In genomic region chr1:11357291-11357690, GRCh38 we compare ENCODE assay signal across 19 cellular contexts.
DNase-seq lines count a peak whose midpoint lies in the region; ATAC-seq and TF ChIP-seq lines count a peak whose summit lies in the region.
"Had no signal": no experiment of that assay in that cellular context is flagged by ENCODE, and none has a peak within 500 bp of the region (broad histone marks: within the 10 kb centered on the region; RNA-seq: fewer than 3 reads in every experiment).

No MANE protein-coding gene starts in this region.

- no peak overlapping the region for H2BK120ac ChIP-seq in neuronal stem cell (ENCODE audit: low read depth, low read length)

- H4K91ac ChIP-seq in neuronal stem cell (ENCODE audit: low read depth, low read length, poor library complexity): no peak overlapping the region

- no peak overlapping the region for H3K4me3 ChIP-seq in neuronal stem cell (ENCODE audit: low read length in 2 of 2)
- H3K4me3 ChIP-seq in MM.1S (ENCODE audit: low read length): no peak overlapping the region
- H3K4me3 ChIP-seq: SK-N-MC had no signal

- no peak overlapping the region for H2BK12ac ChIP-seq in neuronal stem cell (ENCODE audit: low read length)

- ATAC-seq in activated CD8-positive, alpha-beta memory T cell treated with anti-CD3 and anti-CD28 coated beads, Interleukin-2, amount 10 ng/mL, durations not matched to agents 7 days and 5 days: no peak
- no peak for ATAC-seq in activated CD8-positive, alpha-beta T cell treated with anti-CD3 and anti-CD28 coated beads for 36 hours
- ATAC-seq in HG02763 (IDR thresholded peaks at IDR 0.05; ENCODE audit: unreplicated experiment): no peak

- no peaks in the 10 kb centered on the region for H3K27me3 ChIP-seq in neuronal stem cell (ENCODE audit: control insufficient read depth in 3 of 3, insufficient read depth in 3 of 3, low read depth in 1 of 3, low read length in 3 of 3)
- H3K27me3 ChIP-seq in MM.1S (replicated peaks; ENCODE audit: insufficient read depth, low read length): peaks cover 82% of the 10 kb centered on the region

- H3K4me1 Mint-ChIP-seq in activated CD8-positive, alpha-beta memory T cell treated with anti-CD3 and anti-CD28 coated beads, Interleukin-2, amount 10 ng/mL, durations not matched to agents 7 days and 5 days: no peaks in the 10 kb centered on the region
- H3K4me1 Mint-ChIP-seq in glutamatergic neuron (ENCODE audit: low read depth, unreplicated experiment): peaks cover 42% of the 10 kb centered on the region
- peaks cover 11% of the 10 kb centered on the region for H3K4me1 Mint-ChIP-seq in activated CD8-positive, alpha-beta T cell treated with anti-CD3 and anti-CD28 coated beads for 36 hours (ENCODE audit: low read depth)

- H4K20me1 ChIP-seq in MM.1S (ENCODE audit: insufficient read depth, low read length): no peaks in the 10 kb centered on the region

- CTCF ChIA-PET in activated CD8-positive, alpha-beta memory T cell treated with anti-CD3 and anti-CD28 coated beads, Interleukin-2, amount 10 ng/mL, durations not matched to agents 7 days and 5 days (lab: Charles Lee): no interaction called here
- CTCF ChIA-PET in activated CD8-positive, alpha-beta T cell treated with anti-CD3 and anti-CD28 coated beads for 36 hours (lab: Charles Lee): interaction anchor here (1.5 kb wide), 1 partner anchor 20 kb away, joined by 3 read pairs; no protein-coding TSS in a partner anchor

- no peak overlapping the region for H2BK15ac ChIP-seq in neuronal stem cell (ENCODE audit: low read length)

- H3K4me3 Mint-ChIP-seq in activated CD8-positive, alpha-beta memory T cell treated with anti-CD3 and anti-CD28 coated beads, Interleukin-2, amount 10 ng/mL, durations not matched to agents 7 days and 5 days: no peak overlapping the region
- H3K4me3 Mint-ChIP-seq in glutamatergic neuron (ENCODE audit: unreplicated experiment): peak overlapping the region; percentile 53
- H3K4me3 Mint-ChIP-seq in activated CD8-positive, alpha-beta T cell treated with anti-CD3 and anti-CD28 coated beads for 36 hours: no peak overlapping the region
- H3K4me3 Mint-ChIP-seq: CD14-positive monocyte had no signal

- peak overlapping the region; percentile 30 for H3K27ac Mint-ChIP-seq in activated CD8-positive, alpha-beta memory T cell treated with anti-CD3 and anti-CD28 coated beads, Interleukin-2, amount 10 ng/mL, durations not matched to agents 7 days and 5 days
- no peak overlapping the region for H3K27ac Mint-ChIP-seq in glutamatergic neuron (ENCODE audit: unreplicated experiment)
- no peak overlapping the region for H3K27ac Mint-ChIP-seq in activated CD8-positive, alpha-beta T cell treated with anti-CD3 and anti-CD28 coated beads for 36 hours
- H3K27ac Mint-ChIP-seq: CD14-positive monocyte had no signal

- H3K4me1 ChIP-seq in neuronal stem cell (ENCODE audit: control insufficient read depth in 2 of 2, insufficient read depth in 1 of 2, low read depth in 1 of 2, low read length in 2 of 2) (peaks cover 24 to 53% of the 10 kb centered on the region in 2 donors), MM.1S (ENCODE audit: low read length) (0 out of 2 replicates have a peak, but pooled peaks cover 4% of the 10 kb centered on the region)

- no peaks in the 10 kb centered on the region for H3K9me3 ChIP-seq in neuronal stem cell (replicated peaks in 1 of 2; ENCODE audit: control insufficient read depth in 2 of 2, insufficient read depth in 1 of 2, low read depth in 1 of 2, low read length in 2 of 2)
- no peaks in the 10 kb centered on the region for H3K9me3 ChIP-seq in MM.1S (replicated peaks; ENCODE audit: insufficient read depth, low read length)
- H3K9me3 ChIP-seq: Caco-2 had no signal

- peaks cover 31% of the 10 kb centered on the region for H3K27me3 Mint-ChIP-seq in activated CD8-positive, alpha-beta memory T cell treated with anti-CD3 and anti-CD28 coated beads, Interleukin-2, amount 10 ng/mL, durations not matched to agents 7 days and 5 days
- H3K27me3 Mint-ChIP-seq in glutamatergic neuron (ENCODE audit: unreplicated experiment): peaks cover 15% of the 10 kb centered on the region
- peaks cover 8% of the 10 kb centered on the region for H3K27me3 Mint-ChIP-seq in activated CD8-positive, alpha-beta T cell treated with anti-CD3 and anti-CD28 coated beads for 36 hours

- H2BK5ac ChIP-seq in neuronal stem cell (ENCODE audit: low read length): peak overlapping the region; percentile 62

- no peak overlapping the region for H3K4me2 ChIP-seq in neuronal stem cell (ENCODE audit: insufficient read depth, low read length, poor library complexity, severe bottlenecking)
- H3K4me2 ChIP-seq in MM.1S (ENCODE audit: low read depth, low read length): no peak overlapping the region

- H2AK5ac ChIP-seq in neuronal stem cell (ENCODE audit: low read depth, low read length): no peak overlapping the region

- no peak overlapping the region for H3K4ac ChIP-seq in neuronal stem cell (ENCODE audit: low read length)

- H4K8ac ChIP-seq in neuronal stem cell (ENCODE audit: low read depth, low read length): no peak overlapping the region

- no peaks in the 10 kb centered on the region for H3K9me3 Mint-ChIP-seq in activated CD8-positive, alpha-beta memory T cell treated with anti-CD3 and anti-CD28 coated beads, Interleukin-2, amount 10 ng/mL, durations not matched to agents 7 days and 5 days (ENCODE audit: low read depth)
- H3K9me3 Mint-ChIP-seq in glutamatergic neuron (ENCODE audit: unreplicated experiment): peaks cover 11% of the 10 kb centered on the region
- peaks cover 6% of the 10 kb centered on the region for H3K9me3 Mint-ChIP-seq in activated CD8-positive, alpha-beta T cell treated with anti-CD3 and anti-CD28 coated beads for 36 hours

- H2AFZ ChIP-seq in neuronal stem cell (ENCODE audit: low read length) (peak overlapping the region; percentile 76), MM.1S (ENCODE audit: low read length) (no peak overlapping the region)

- peak overlapping the region; percentile 45 for H3K9ac ChIP-seq in neuronal stem cell (ENCODE audit: low read depth, low read length, poor library complexity)
- H3K9ac ChIP-seq in MM.1S (ENCODE audit: low read length): no peak overlapping the region

- no peaks in the 10 kb centered on the region for H3K9me2 ChIP-seq in MM.1S (replicated peaks; ENCODE audit: insufficient read depth, low read length)

- intact Hi-C loops in activated CD8-positive, alpha-beta T cell treated with anti-CD3 and anti-CD28 coated beads for 36 hours (cut with micrococcal nuclease): no loop called here

- no peak for DNase-seq in activated CD8-positive, alpha-beta memory T cell treated with anti-CD3 and anti-CD28 coated beads, Interleukin-2, amount 10 ng/mL, durations not matched to agents 7 days and 5 days
- DNase-seq in activated CD8-positive, alpha-beta memory T cell treated with anti-CD3 and anti-CD28 coated beads, Interleukin-2, amount 50 U/mL, for 48 hours: no peak
- DNase-seq in glutamatergic neuron (no peak), neuronal stem cell (ENCODE audit: low spot score) (no peak), MM.1S (no peak), NCI-H446 (lab: John Stamatoyannopoulos, UW) (no peak)
- DNase-seq in activated CD8-positive, alpha-beta T cell treated with anti-CD3 and anti-CD28 coated beads for 36 hours: no peak
- DNase-seq: Caco-2, DMS53, KBM-7, NCI-H1092, NCI-H2107, NCI-H226, NCI-H526 treated with DMSO at 0.1 percent for 48 hours had no signal

- H3K36me3 ChIP-seq in neuronal stem cell (replicated peaks in 1 of 2; ENCODE audit: control insufficient read depth in 2 of 2, insufficient read depth in 2 of 2, low read length in 2 of 2) (no peaks in the 10 kb centered on the region), MM.1S (replicated peaks; ENCODE audit: insufficient read depth, low read length) (no peaks in the 10 kb centered on the region)

- no peaks in the 10 kb centered on the region for H3K79me2 ChIP-seq in MM.1S (ENCODE audit: low read length)

- TF ChIP-seq CTCF in glutamatergic neuron (IDR thresholded peaks at IDR 0.05; ENCODE audit: partially characterized antibody, unreplicated experiment): no peak
- TF ChIP-seq CTCF in MM.1S (IDR thresholded peaks at IDR 0.05; ENCODE audit: low read length): no peak
- no peak for TF ChIP-seq CTCF in activated CD8-positive, alpha-beta T cell treated with anti-CD3 and anti-CD28 coated beads for 36 hours (IDR thresholded peaks at IDR 0.05)

- H3K18ac ChIP-seq in neuronal stem cell (ENCODE audit: low read length): peak overlapping the region; percentile 78

- no peaks in the 10 kb centered on the region for H3F3A ChIP-seq in MM.1S (ENCODE audit: insufficient read depth, low read length)

- no peak overlapping the region for H3K14ac ChIP-seq in neuronal stem cell (ENCODE audit: low read length)

- H3K27ac ChIP-seq in neuronal stem cell (replicated peaks; ENCODE audit: low read length) (no peak overlapping the region), MM.1S (ENCODE audit: low read length) (no peak overlapping the region)
- H3K27ac ChIP-seq: 22Rv1, HL-60, SK-N-MC had no signal

- WGBS in neuronal stem cell (ENCODE audit: extremely low coverage in 2 of 2, insufficient read length in 2 of 2, insufficient replicate concordance in 1 of 2), 2 donors: no CpG with 5 or more reads among the region's 15 CpGs

- no peak overlapping the region for H3K23ac ChIP-seq in neuronal stem cell (ENCODE audit: low read depth, low read length, poor library complexity)

- H3K79me1 ChIP-seq in neuronal stem cell (ENCODE audit: low read depth, low read length): no peaks in the 10 kb centered on the region

- no peaks in the 10 kb centered on the region for H3K36me3 Mint-ChIP-seq in activated CD8-positive, alpha-beta memory T cell treated with anti-CD3 and anti-CD28 coated beads, Interleukin-2, amount 10 ng/mL, durations not matched to agents 7 days and 5 days
- H3K36me3 Mint-ChIP-seq in glutamatergic neuron (ENCODE audit: unreplicated experiment): peaks cover 4% of the 10 kb centered on the region
- no peaks in the 10 kb centered on the region for H3K36me3 Mint-ChIP-seq in activated CD8-positive, alpha-beta T cell treated with anti-CD3 and anti-CD28 coated beads for 36 hours (ENCODE audit: low read depth)
- H3K36me3 Mint-ChIP-seq: CD14-positive monocyte had no signal

- POLR2A ChIA-PET in activated CD8-positive, alpha-beta T cell treated with anti-CD3 and anti-CD28 coated beads for 36 hours (lab: Charles Lee): no interaction called here
